ENCODE assay signal across 26 cellular contexts in the genomic region with DNA sequence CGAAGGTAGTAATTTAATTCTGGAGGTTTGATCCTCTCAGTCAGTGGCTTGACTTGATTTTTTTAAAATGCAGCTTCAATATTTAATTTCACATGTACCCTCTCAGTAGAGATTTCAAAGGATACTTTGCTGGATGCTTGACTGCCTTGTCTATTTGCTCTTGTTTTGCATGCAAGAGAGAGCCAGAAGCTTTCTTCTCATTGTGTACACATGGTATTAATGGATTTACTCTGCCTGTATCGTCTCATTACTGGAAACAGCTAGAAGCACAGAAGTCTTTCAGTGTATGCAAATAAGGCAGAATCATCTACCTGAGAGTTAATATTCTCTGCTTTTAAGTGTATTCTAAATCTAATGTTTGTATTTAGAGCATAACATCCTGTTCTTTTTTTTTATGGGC.
A peak's percentile ranks its signal among the peaks of the same experiment; 100 is the strongest.
DNase-seq lines count a peak whose midpoint lies in the region; TF ChIP-seq lines count a peak whose summit lies in the region.
"Had no signal": no experiment of that assay in that cellular context is flagged by ENCODE, and none has a peak within 500 bp of the region (broad histone marks: within the 10 kb centered on the region; RNA-seq: fewer than 3 reads in every experiment).

No MANE protein-coding gene starts in this region.

- no peak overlapping the region for H3K9ac ChIP-seq in neural progenitor cell

- DNase-seq in NCI-H2196 (lab: John Stamatoyannopoulos, UW; ENCODE audit: unreplicated experiment) (peak; percentile 42), NCI-H2196 treated with DMSO at 0.1 percent for 48 hours (lab: John Stamatoyannopoulos, UW; ENCODE audit: unreplicated experiment) (no peak), NCI-H146 (lab: John Stamatoyannopoulos, UW) (peak; percentile 79), NCI-H69 (lab: John Stamatoyannopoulos, UW) (peak; percentile 79), neural progenitor cell (ENCODE audit: low spot score) (no peak), sigmoid colon (no peak), SW480 (ENCODE audit: low spot score) (no peak), C1 segment of cervical spinal cord (lab: John Stamatoyannopoulos, UW) (no peak)
- DNase-seq: activated CD4-positive, alpha-beta T cell treated with anti-CD3 and anti-CD28 coated beads for 1 hour; activated effector memory CD4-positive, alpha-beta T cell treated with anti-CD3 and anti-CD28 coated beads, Interleukin-2, amount 50 U/mL, for 16 hours; activated T-cell treated with anti-CD3 and anti-CD28 coated beads for 4 hours; CD8-positive, alpha-beta memory T cell; DND-41; IMR-90; left colon; mammary epithelial cell; NCI-H1048; NCI-H524; right cardiac atrium; RPMI8226; stimulated activated CD4-positive, alpha-beta T cell treated with anti-CD3 and anti-CD28 coated beads, Interleukin-2, amount 100 ng/mL, for 48 hours; T-cell; trophoblast cell had no signal

- H3K36me3 ChIP-seq in neural progenitor cell (no peaks in the 10 kb centered on the region), sigmoid colon (peaks cover 0 to 4% (median 0%) of the 10 kb centered on the region in 4 donors)
- H3K36me3 ChIP-seq: HAP-1, SJSA1 had no signal

- H3K4me1 ChIP-seq in neural progenitor cell (peaks cover 15% of the 10 kb centered on the region), sigmoid colon (no peaks in the 10 kb centered on the region)
- H3K4me1 ChIP-seq: SJSA1 had no signal

- H3K27ac ChIP-seq in neural progenitor cell, result no peak overlapping the region
- no peak overlapping the region for H3K27ac ChIP-seq in sigmoid colon
- H3K27ac ChIP-seq: SJSA1 had no signal

- H3K4me2 ChIP-seq in neural progenitor cell, result peak overlapping the region; percentile 29

- H3F3A ChIP-seq in neural progenitor cell (ENCODE audit: low read depth), result no peaks in the 10 kb centered on the region

- no peak overlapping the region for H3K27ac Mint-ChIP-seq in neural progenitor cell
- H3K27ac Mint-ChIP-seq: CD8-positive, alpha-beta memory T cell; T-cell had no signal

- H3K9me3 ChIP-seq in neural progenitor cell (ENCODE audit: low read depth) (no peaks in the 10 kb centered on the region), sigmoid colon (no peaks in the 10 kb centered on the region)
- H3K9me3 ChIP-seq: SJSA1 had no signal

- TF ChIP-seq EP300 in sigmoid colon (IDR thresholded peaks at IDR 0.05), result no peak

- 90 to 91% methylated on average over 2 of the region's 2 CpGs for WGBS in sigmoid colon, 2 donors

- peaks cover 8% of the 10 kb centered on the region for H3K36me3 Mint-ChIP-seq in neural progenitor cell

- H3K4me3 ChIP-seq in neural progenitor cell (no peak overlapping the region), sigmoid colon (no peak overlapping the region)
- H3K4me3 ChIP-seq: HAP-1, SJSA1 had no signal

- H3K27me3 ChIP-seq in neural progenitor cell (no peaks in the 10 kb centered on the region), sigmoid colon (no peaks in the 10 kb centered on the region)
- H3K27me3 ChIP-seq: SJSA1 had no signal

- peaks cover 12% of the 10 kb centered on the region for H3K4me1 Mint-ChIP-seq in neural progenitor cell
- H3K4me1 Mint-ChIP-seq: CD8-positive, alpha-beta memory T cell; central memory CD8-positive, alpha-beta T cell; T-cell had no signal

- no peaks in the 10 kb centered on the region for H4K20me1 ChIP-seq in neural progenitor cell (ENCODE audit: low read depth)

- H3K79me2 ChIP-seq in neural progenitor cell (ENCODE audit: low read depth), result no peaks in the 10 kb centered on the region

- no peak overlapping the region for H2AFZ ChIP-seq in neural progenitor cell (replicated peaks)

- intact Hi-C loops in sigmoid colon (cut with DNase I), result no loop called here

- peaks cover 6% of the 10 kb centered on the region for H3K27me3 Mint-ChIP-seq in neural progenitor cell (ENCODE audit: insufficient read depth, low read depth)
- H3K27me3 Mint-ChIP-seq: CD8-positive, alpha-beta memory T cell; central memory CD8-positive, alpha-beta T cell; T-cell had no signal

- TF ChIP-seq POLR2A in sigmoid colon (IDR thresholded peaks at IDR 0.05), result no peak

- H3K4me3 Mint-ChIP-seq in neural progenitor cell, result no peak overlapping the region
- H3K4me3 Mint-ChIP-seq: CD8-positive, alpha-beta memory T cell; central memory CD8-positive, alpha-beta T cell; T-cell had no signal

- peaks cover 2% of the 10 kb centered on the region for H3K9me3 Mint-ChIP-seq in neural progenitor cell
- H3K9me3 Mint-ChIP-seq: central memory CD8-positive, alpha-beta T cell had no signal

- TF ChIP-seq CTCF in neural progenitor cell (IDR thresholded peaks at IDR 0.05) (no peak), sigmoid colon (IDR thresholded peaks at IDR 0.05) (no peak)

Comparison
In these comparisons a context has a peak if more than half of its experiments do, and no peak if none do; other contexts are left out.
1. DNase-seq: peak in NCI-H2196 (single experiment), NCI-H146 (single experiment) and NCI-H69 (single experiment); none in NCI-H2196 treated with DMSO at 0.1 percent for 48 hours (single experiment), neural progenitor cell (single experiment), sigmoid colon (single experiment), SW480 (single experiment) and C1 segment of cervical spinal cord (0 of 14).